1 cellular context compared by ENCODE assay signal in genomic region chr20:59825944-59826759, GRCh38.
TF ChIP-seq lines count a peak whose summit lies in the region.

No MANE protein-coding gene starts in this region.

TF ChIP-seq in H1, 55 proteins besides CTCF, POLR2A, EP300 and RAD21:
- TF ChIP-seq CEBPB (IDR thresholded peaks at IDR 0.05; ENCODE audit: low read depth, low read length) (no peak), ASH2L (IDR thresholded peaks at IDR 0.05; ENCODE audit: low read length) (no peak)
TF ChIP-seq in H1: peak in this region for 0.
